17 cellular contexts compared by ENCODE assay signal in genomic region chr15:74369084-74369745, GRCh38. TPM values are rescaled to one million over a fixed set of nuclear protein-coding genes. Genes with fewer than 3 reads are reported as not detected.
"Had no signal": no experiment of that assay in that cellular context is flagged by ENCODE, and none has a peak within 500 bp of the region (broad histone marks: within the 10 kb centered on the region; RNA-seq: fewer than 3 reads in every experiment).

No MANE protein-coding gene starts in this region.

- H3K4me3 Mint-ChIP-seq: activated CD4-positive, alpha-beta T cell treated with anti-CD3 and anti-CD28 coated beads, Interleukin-2, amount 10 ng/mL, durations not matched to agents 7 days and 5 days; activated naive CD4-positive, alpha-beta T cell treated with anti-CD3 and anti-CD28 coated beads, Interleukin-2, amount 50 U/mL, for 24 hours; brain; immature natural killer cell; naive thymus-derived CD4-positive, alpha-beta T cell; stimulated activated naive CD8-positive, alpha-beta T cell treated with anti-CD3 and anti-CD28 coated beads, Interleukin-15, amount 100 ng/mL, for 72 hours had no signal

- H3K9me3 Mint-ChIP-seq: activated CD4-positive, alpha-beta T cell treated with anti-CD3 and anti-CD28 coated beads, Interleukin-2, amount 10 ng/mL, durations not matched to agents 7 days and 5 days; activated naive CD4-positive, alpha-beta T cell treated with anti-CD3 and anti-CD28 coated beads, Interleukin-2, amount 50 U/mL, for 24 hours; brain; immature natural killer cell; stimulated activated naive CD8-positive, alpha-beta T cell treated with anti-CD3 and anti-CD28 coated beads, Interleukin-15, amount 100 ng/mL, for 72 hours had no signal

- H3K36me3 Mint-ChIP-seq: activated naive CD4-positive, alpha-beta T cell treated with anti-CD3 and anti-CD28 coated beads, Interleukin-2, amount 50 U/mL, for 24 hours; brain; immature natural killer cell; naive thymus-derived CD4-positive, alpha-beta T cell had no signal

- H3K27ac Mint-ChIP-seq: activated CD4-positive, alpha-beta T cell treated with anti-CD3 and anti-CD28 coated beads, Interleukin-2, amount 10 ng/mL, durations not matched to agents 7 days and 5 days; activated naive CD4-positive, alpha-beta T cell treated with anti-CD3 and anti-CD28 coated beads, Interleukin-2, amount 50 U/mL, for 24 hours; brain; immature natural killer cell; naive thymus-derived CD4-positive, alpha-beta T cell; stimulated activated naive CD8-positive, alpha-beta T cell treated with anti-CD3 and anti-CD28 coated beads, Interleukin-15, amount 100 ng/mL, for 72 hours had no signal

- DNase-seq: activated CD4-positive, alpha-beta T cell treated with anti-CD3 and anti-CD28 coated beads, Interleukin-2, amount 10 ng/mL, durations not matched to agents 7 days and 5 days; activated effector memory CD4-positive, alpha-beta T cell treated with Interleukin-2 at 50 U/mL for 16 hours; amygdala; cerebellar nuclear complex; dermis blood vessel endothelial cell; immature natural killer cell; left cardiac atrium; naive thymus-derived CD4-positive, alpha-beta T cell; stimulated activated CD4-positive, alpha-beta T cell treated with anti-CD3 and anti-CD28 coated beads, Interleukin-15, amount 100 ng/mL, for 24 hours; stimulated activated CD4-positive, alpha-beta T cell treated with anti-CD3 and anti-CD28 coated beads, Interleukin-4, amount 100 ng/mL, for 24 hours; stimulated activated naive CD8-positive, alpha-beta T cell treated with anti-CD3 and anti-CD28 coated beads, Interleukin-15, amount 100 ng/mL, for 72 hours had no signal

- ATAC-seq: left cardiac atrium; naive thymus-derived CD4-positive, alpha-beta T cell; SK-N-SH treated with all-trans-retinoic acid at 6 μM for 48 hours; stimulated activated naive CD8-positive, alpha-beta T cell treated with anti-CD3 and anti-CD28 coated beads, Interleukin-15, amount 100 ng/mL, for 72 hours had no signal

RNA-seq across cellular contexts. Expression of gene CYP11A1, which starts 1.8 kb away (rescaled TPM):
- total RNA-seq: activated CD4-positive, alpha-beta T cell treated with anti-CD3 and anti-CD28 coated beads, Interleukin-2, amount 10 ng/mL, durations not matched to agents 7 days and 5 days; dermis blood vessel endothelial cell; glomerular endothelial cell; lung microvascular endothelial cell; T-helper 2 cell treated with Interferon-gamma antibody and Interleukin-4, amounts not matched to agents 100 ng/mL and 5 ng/mL, for 36 hours had no signal
